9 cellular contexts compared by ENCODE assay signal in the genomic region with DNA sequence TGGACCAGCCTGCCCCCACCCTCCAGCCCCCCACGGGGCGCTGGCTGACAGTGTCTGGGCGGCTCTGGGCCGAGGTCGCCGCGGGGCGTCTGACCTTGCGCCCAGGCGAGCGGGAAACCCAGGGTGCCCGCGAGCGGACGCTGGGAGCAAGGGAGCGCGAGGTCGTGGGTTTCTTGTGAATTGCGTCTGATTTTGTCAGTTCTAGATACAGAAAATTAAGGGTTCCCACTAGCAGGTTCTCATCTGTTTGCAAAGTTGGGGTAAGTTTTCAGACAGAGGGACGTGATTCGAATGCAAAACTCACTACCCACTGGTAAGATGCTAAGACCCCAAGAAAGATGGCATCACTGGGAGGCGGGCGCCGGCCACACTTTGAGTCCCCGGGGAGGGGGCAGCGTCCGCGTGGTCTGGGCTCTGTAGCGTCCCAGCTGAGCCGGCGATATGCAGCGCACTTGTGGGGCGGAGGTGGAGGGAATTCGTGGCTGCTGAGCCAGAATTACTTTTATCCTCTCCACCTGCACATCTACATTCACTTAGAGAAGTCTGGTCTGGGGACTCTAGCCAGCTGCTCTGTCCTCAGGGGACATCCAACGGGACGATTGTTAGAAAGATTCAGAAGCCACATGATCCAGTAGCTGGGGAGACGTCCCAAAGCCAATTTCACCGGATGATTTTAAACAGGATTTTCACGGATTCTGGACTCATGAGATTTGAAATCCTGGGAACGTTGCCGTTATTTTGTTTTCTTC. TPM values are rescaled to one million over a fixed set of nuclear protein-coding genes. Genes with fewer than 3 reads are reported as not detected.
DNase-seq lines count a peak whose midpoint lies in the region; ATAC-seq and TF ChIP-seq lines count a peak whose summit lies in the region.
"Had no signal": no experiment of that assay in that cellular context is flagged by ENCODE, and none has a peak within 500 bp of the region (broad histone marks: within the 10 kb centered on the region; RNA-seq: fewer than 3 reads in every experiment).

No MANE protein-coding gene starts in this region.

- H3K36me3 ChIP-seq in Peyer's patch (no peaks in the 10 kb centered on the region), subcutaneous abdominal adipose tissue (ENCODE audit: control insufficient read depth in 5 of 5, insufficient read depth in 5 of 5, low read length in 5 of 5) (no peaks in the 10 kb centered on the region)

- H3K9ac ChIP-seq in subcutaneous abdominal adipose tissue (ENCODE audit: low read length in 5 of 5), result peak overlapping the region; percentile 40 to 81 (median 69)

- H3K27me3 ChIP-seq in Peyer's patch (no peaks in the 10 kb centered on the region), subcutaneous abdominal adipose tissue (ENCODE audit: control insufficient read depth in 5 of 5, insufficient read depth in 4 of 5, low read length in 5 of 5) (peaks cover 0 to 12% (median 3%) of the 10 kb centered on the region in 5 donors)

- intact Hi-C loops in lower leg skin (cut with DNase I; ENCODE audit: low total_unique reads), result no loop called here

- peak; percentile 23 for ATAC-seq in HG02870 (IDR thresholded peaks at IDR 0.05; ENCODE audit: unreplicated experiment)

- H3K4me3 ChIP-seq in Peyer's patch (peak overlapping the region; percentile 51 to 63 (median 60)), coronary artery (peak overlapping the region; percentile 85), lower leg skin (ENCODE audit: low read depth, poor library complexity, severe bottlenecking) (peak overlapping the region; percentile 48), subcutaneous abdominal adipose tissue (ENCODE audit: low read depth in 1 of 5, low read length in 5 of 5) (peak overlapping the region; percentile 52 to 78 (median 75))

- TF ChIP-seq CTCF in Peyer's patch (IDR thresholded peaks at IDR 0.05) (no peak), coronary artery (IDR thresholded peaks at IDR 0.05) (no peak), lower leg skin (IDR thresholded peaks at IDR 0.05) (no peak)

- H3K4me1 ChIP-seq in Peyer's patch, result peaks cover 0 to 5% (median 2%) of the 10 kb centered on the region in 4 donors
- H3K4me1 ChIP-seq in subcutaneous abdominal adipose tissue (ENCODE audit: control insufficient read depth in 5 of 5, insufficient read depth in 5 of 5, low read length in 5 of 5), result peaks cover 2 to 25% (median 22%) of the 10 kb centered on the region in 5 donors

- TF ChIP-seq POLR2A in Peyer's patch (IDR thresholded peaks at IDR 0.05) (no peak), lower leg skin (IDR thresholded peaks at IDR 0.05) (no peak)

- H3K9me3 ChIP-seq in Peyer's patch (no peaks in the 10 kb centered on the region), subcutaneous abdominal adipose tissue (ENCODE audit: control insufficient read depth in 5 of 5, low read length in 5 of 5) (no peaks in the 10 kb centered on the region)

- DNase-seq in NCI-H1694 treated with DMSO at 0.1 percent for 48 hours (lab: John Stamatoyannopoulos, UW), result peak; percentile 44
- no peak for DNase-seq in NCI-H1694 (lab: John Stamatoyannopoulos, UW)
- DNase-seq in Peyer's patch, result peak in 2 of 3 donors; percentile 31 to 47
- DNase-seq in coronary artery (ENCODE audit: low spot score), result no peak
- no peak for DNase-seq in lower leg skin (ENCODE audit: low spot score in 2 of 2)
- DNase-seq in mesenteric fat pad (ENCODE audit: low spot score), result no peak
- DNase-seq: DND-41 had no signal

- H3K27ac ChIP-seq in Peyer's patch (peak overlapping the region; percentile 45 to 80 (median 77)), coronary artery (peak overlapping the region; percentile 54 to 77), subcutaneous abdominal adipose tissue (ENCODE audit: low read depth, low read length) (peak overlapping the region; percentile 70)

- WGBS in lower leg skin, 2 donors, result 0 to 2% methylated on average over 26 to 40 of the region's 41 CpGs

RNA-seq across cellular contexts. Expression of a gene that starts 1.0 kb away (rescaled TPM):
- total RNA-seq in Peyer's patch (10 to 100 TPM in 2 of 4 donors, 1 to 10 TPM in 2; 4.2 to 23.1 (median 9.2) TPM), lower leg skin (10 to 100 TPM in 1 of 4 donors, 1 to 10 TPM in 3; 1.5 to 11.1 (median 4.1) TPM), mesenteric fat pad (13.3 TPM)

RNA-seq across cellular contexts. Expression of a gene that starts 32.8 kb away (rescaled TPM):
- total RNA-seq in Peyer's patch (10 to 100 TPM in 3 of 4 donors, 1 to 10 TPM in 1; 5.3 to 18.2 (median 16.1) TPM), lower leg skin (10 to 100 TPM; 18.0 to 26.5 (median 21.4) TPM), mesenteric fat pad (22.8 TPM)

Comparison
In these comparisons a context has a peak if more than half of its experiments do, and no peak if none do; other contexts are left out.
1. DNase-seq: peak in NCI-H1694 treated with DMSO at 0.1 percent for 48 hours (single experiment) and Peyer's patch (2 of 3); none in NCI-H1694 (single experiment), coronary artery (single experiment), lower leg skin (0 of 2) and mesenteric fat pad (single experiment).
2. Peak in every context shown above with its lines, with median percentiles within 50 percentile points of each other: H3K27ac ChIP-seq and H3K4me3 ChIP-seq.